17 cellular contexts compared by ENCODE assay signal in genomic region chr22:37433786-37434185, GRCh38. TPM values are rescaled to one million over a fixed set of nuclear protein-coding genes. Genes with fewer than 3 reads are reported as not detected.
DNase-seq lines count a peak whose midpoint lies in the region; ATAC-seq and TF ChIP-seq lines count a peak whose summit lies in the region.
"Had no signal": no experiment of that assay in that cellular context is flagged by ENCODE, and none has a peak within 500 bp of the region (broad histone marks: within the 10 kb centered on the region; RNA-seq: fewer than 3 reads in every experiment).

No MANE protein-coding gene starts in this region.

- ATAC-seq in Right ventricle myocardium inferior (peak; percentile 13), GM19328 (IDR thresholded peaks at IDR 0.05; ENCODE audit: unreplicated experiment) (no peak), HG03354 (IDR thresholded peaks at IDR 0.05; ENCODE audit: poor library complexity, severe bottlenecking, unreplicated experiment) (no peak)

- no peak for DNase-seq in Right ventricle myocardium inferior (ENCODE audit: missing footprints)
- DNase-seq in right atrium auricular region (ENCODE audit: low spot score), result no peak
- DNase-seq in RPMI7951 (ENCODE audit: low read depth), result peak; percentile 36
- peak; percentile 81 for DNase-seq in glutamatergic neuron
- peak; percentile 79 for DNase-seq in retina
- no peak for DNase-seq in activated CD4-positive, alpha-beta T cell treated with anti-CD3 and anti-CD28 coated beads, Interleukin-2, amount 50 U/mL, for 4 hours
- DNase-seq: COR-L47, KG1, NCI-H1092, NCI-H1694 had no signal

- H3K36me3 Mint-ChIP-seq in glutamatergic neuron (ENCODE audit: unreplicated experiment), result no peaks in the 10 kb centered on the region

- peak overlapping the region; percentile 69 for H3K4me3 Mint-ChIP-seq in glutamatergic neuron (ENCODE audit: unreplicated experiment)
- H3K4me3 Mint-ChIP-seq: CD14-positive monocyte had no signal

- no peak for TF ChIP-seq CTCF in right atrium auricular region (IDR thresholded peaks at IDR 0.05)
- TF ChIP-seq CTCF in glutamatergic neuron (IDR thresholded peaks at IDR 0.05; ENCODE audit: partially characterized antibody, unreplicated experiment), result no peak

- intact Hi-C loops in Right ventricle myocardium inferior (cut with DNase I), result no loop called here

- H3K9me3 ChIP-seq in right atrium auricular region, result peaks cover 0 to 10% of the 10 kb centered on the region in 2 donors

- no peaks in the 10 kb centered on the region for H3K36me3 ChIP-seq in right atrium auricular region
- H3K36me3 ChIP-seq: HAP-1, SJSA1 had no signal

- H3K27ac ChIP-seq in right atrium auricular region, result no peak overlapping the region
- H3K27ac ChIP-seq: HL-60, SJSA1 had no signal

- peaks cover 5 to 7% of the 10 kb centered on the region in 2 donors for H3K27me3 ChIP-seq in right atrium auricular region

- peaks cover 17% of the 10 kb centered on the region for H3K9me3 Mint-ChIP-seq in glutamatergic neuron (ENCODE audit: unreplicated experiment)

- peak overlapping the region; percentile 95 for H3K27ac Mint-ChIP-seq in glutamatergic neuron (ENCODE audit: unreplicated experiment)
- H3K27ac Mint-ChIP-seq: CD14-positive monocyte had no signal

- no peak overlapping the region for H3K4me3 ChIP-seq in right atrium auricular region
- H3K4me3 ChIP-seq: HAP-1, SJSA1 had no signal

- H3K27me3 Mint-ChIP-seq in glutamatergic neuron (ENCODE audit: unreplicated experiment), result peaks cover 27% of the 10 kb centered on the region

- no peaks in the 10 kb centered on the region for H3K4me1 ChIP-seq in right atrium auricular region

- H3K4me1 Mint-ChIP-seq in glutamatergic neuron (ENCODE audit: low read depth, unreplicated experiment), result peaks cover 56% of the 10 kb centered on the region

RNA-seq across cellular contexts. Expression of gene ELFN2, which starts 6.5 kb away (rescaled TPM):
- total RNA-seq in Right ventricle myocardium inferior (0.22 TPM), right atrium auricular region (not detected), glutamatergic neuron (ENCODE audit: unreplicated experiment) (7.3 TPM)
- under 0.01 TPM in 1 of 2 replicates, not detected in the other for total RNA-seq in RPMI7951 (2014; rRNA removed; shearing (Covaris generic))

RNA-seq across cellular contexts. Expression of gene MFNG, which starts 52.4 kb away (rescaled TPM):
- total RNA-seq in Right ventricle myocardium inferior, result 14.4 TPM
- 10 to 100 TPM in 1 of 2 donors, 1 to 10 TPM in 1; 9.9 to 19.5 TPM for total RNA-seq in right atrium auricular region
- not detected in 2 replicates for total RNA-seq in RPMI7951 (2014; rRNA removed; shearing (Covaris generic))
- total RNA-seq in glutamatergic neuron (ENCODE audit: unreplicated experiment), result 61.1 TPM
- total RNA-seq: NCI-H460, SJSA1 had no signal

Comparison
In these comparisons a context has a peak if more than half of its experiments do, and no peak if none do; other contexts are left out.
1. DNase-seq: peak in RPMI7951 (single experiment), glutamatergic neuron (single experiment) and retina (single experiment); none in Right ventricle myocardium inferior (single experiment), right atrium auricular region (single experiment) and activated CD4-positive, alpha-beta T cell treated with anti-CD3 and anti-CD28 coated beads, Interleukin-2, amount 50 U/mL, for 4 hours (0 of 2).